In genomic region chr15:65133550-65134200, GRCh38 we compare ENCODE assay signal across 1 cellular context.
TF ChIP-seq lines count a peak whose summit lies in the region.

Gene PDCD7 (minus strand): TSS chr15:65133808. CDS start chr15:65133781, 27 bp downstream.

TF ChIP-seq in HepG2, 621 proteins besides CTCF, POLR2A, EP300 and RAD21 (continued from another document and continues in another):
- peak; percentile 79 for TF ChIP-seq RBFOX2 (IDR thresholded peaks at IDR 0.05; ENCODE audit: low read depth, low read length)
- TF ChIP-seq, protein P1, sequence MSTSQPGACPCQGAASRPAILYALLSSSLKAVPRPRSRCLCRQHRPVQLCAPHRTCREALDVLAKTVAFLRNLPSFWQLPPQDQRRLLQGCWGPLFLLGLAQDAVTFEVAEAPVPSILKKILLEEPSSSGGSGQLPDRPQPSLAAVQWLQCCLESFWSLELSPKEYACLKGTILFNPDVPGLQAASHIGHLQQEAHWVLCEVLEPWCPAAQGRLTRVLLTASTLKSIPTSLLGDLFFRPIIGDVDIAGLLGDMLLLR (CRISPR knock-in tag; IDR thresholded peaks at IDR 0.05) = no peak; the same call in 1 of the 2 replicates
- TF ChIP-seq MAZ (IDR thresholded peaks at IDR 0.05; ENCODE audit: borderline replicate concordance, low read depth, low read length) = peak; percentile 40; the same call in 1 of the 2 replicates
- no peak for TF ChIP-seq MAZ (CRISPR knock-in tag; IDR thresholded peaks at IDR 0.05; ENCODE audit: low read depth)
- TF ChIP-seq ELF4 (CRISPR knock-in tag; IDR thresholded peaks at IDR 0.05; ENCODE audit: borderline replicate concordance) = no peak
- TF ChIP-seq, protein P2, sequence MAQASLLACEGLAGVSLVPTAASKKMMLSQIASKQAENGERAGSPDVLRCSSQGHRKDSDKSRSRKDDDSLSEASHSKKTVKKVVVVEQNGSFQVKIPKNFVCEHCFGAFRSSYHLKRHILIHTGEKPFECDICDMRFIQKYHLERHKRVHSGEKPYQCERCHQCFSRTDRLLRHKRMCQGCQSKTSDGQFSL (CRISPR knock-in tag; IDR thresholded peaks at IDR 0.05) = no peak
- no peak for TF ChIP-seq NFAT5 (CRISPR knock-in tag; IDR thresholded peaks at IDR 0.05)
- TF ChIP-seq ZNF639 (CRISPR knock-in tag; conservative IDR thresholded peaks at IDR 0.05) = no peak
- no peak for TF ChIP-seq ZNF569 (CRISPR knock-in tag; IDR thresholded peaks at IDR 0.05; ENCODE audit: borderline replicate concordance)
- TF ChIP-seq NFKBIZ (CRISPR knock-in tag; IDR thresholded peaks at IDR 0.05) = peak; percentile 69; the same call in 1 of the 2 replicates
- TF ChIP-seq, protein P3, sequence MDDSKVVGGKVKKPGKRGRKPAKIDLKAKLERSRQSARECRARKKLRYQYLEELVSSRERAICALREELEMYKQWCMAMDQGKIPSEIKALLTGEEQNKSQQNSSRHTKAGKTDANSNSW (CRISPR knock-in tag; IDR thresholded peaks at IDR 0.05; ENCODE audit: borderline replicate concordance) = no peak
- TF ChIP-seq SAFB2 (CRISPR knock-in tag; IDR thresholded peaks at IDR 0.05; ENCODE audit: borderline replicate concordance, low read depth) = no peak
- TF ChIP-seq ZNF550 (CRISPR knock-in tag; IDR thresholded peaks at IDR 0.05; ENCODE audit: borderline replicate concordance) = no peak
- TF ChIP-seq YEATS4 (CRISPR knock-in tag; IDR thresholded peaks at IDR 0.05; ENCODE audit: borderline replicate concordance) = no peak
- TF ChIP-seq ZNF687 (CRISPR knock-in tag; IDR thresholded peaks at IDR 0.05) = peak; percentile 75; the same call in 1 of the 2 replicates
- TF ChIP-seq SOX6 (IDR thresholded peaks at IDR 0.05) = no peak
- TF ChIP-seq SOX6 (CRISPR knock-in tag; IDR thresholded peaks at IDR 0.05) = 0 out of 2 replicates have a peak, but pooled peaks have one; percentile 15
- TF ChIP-seq, protein P4, sequence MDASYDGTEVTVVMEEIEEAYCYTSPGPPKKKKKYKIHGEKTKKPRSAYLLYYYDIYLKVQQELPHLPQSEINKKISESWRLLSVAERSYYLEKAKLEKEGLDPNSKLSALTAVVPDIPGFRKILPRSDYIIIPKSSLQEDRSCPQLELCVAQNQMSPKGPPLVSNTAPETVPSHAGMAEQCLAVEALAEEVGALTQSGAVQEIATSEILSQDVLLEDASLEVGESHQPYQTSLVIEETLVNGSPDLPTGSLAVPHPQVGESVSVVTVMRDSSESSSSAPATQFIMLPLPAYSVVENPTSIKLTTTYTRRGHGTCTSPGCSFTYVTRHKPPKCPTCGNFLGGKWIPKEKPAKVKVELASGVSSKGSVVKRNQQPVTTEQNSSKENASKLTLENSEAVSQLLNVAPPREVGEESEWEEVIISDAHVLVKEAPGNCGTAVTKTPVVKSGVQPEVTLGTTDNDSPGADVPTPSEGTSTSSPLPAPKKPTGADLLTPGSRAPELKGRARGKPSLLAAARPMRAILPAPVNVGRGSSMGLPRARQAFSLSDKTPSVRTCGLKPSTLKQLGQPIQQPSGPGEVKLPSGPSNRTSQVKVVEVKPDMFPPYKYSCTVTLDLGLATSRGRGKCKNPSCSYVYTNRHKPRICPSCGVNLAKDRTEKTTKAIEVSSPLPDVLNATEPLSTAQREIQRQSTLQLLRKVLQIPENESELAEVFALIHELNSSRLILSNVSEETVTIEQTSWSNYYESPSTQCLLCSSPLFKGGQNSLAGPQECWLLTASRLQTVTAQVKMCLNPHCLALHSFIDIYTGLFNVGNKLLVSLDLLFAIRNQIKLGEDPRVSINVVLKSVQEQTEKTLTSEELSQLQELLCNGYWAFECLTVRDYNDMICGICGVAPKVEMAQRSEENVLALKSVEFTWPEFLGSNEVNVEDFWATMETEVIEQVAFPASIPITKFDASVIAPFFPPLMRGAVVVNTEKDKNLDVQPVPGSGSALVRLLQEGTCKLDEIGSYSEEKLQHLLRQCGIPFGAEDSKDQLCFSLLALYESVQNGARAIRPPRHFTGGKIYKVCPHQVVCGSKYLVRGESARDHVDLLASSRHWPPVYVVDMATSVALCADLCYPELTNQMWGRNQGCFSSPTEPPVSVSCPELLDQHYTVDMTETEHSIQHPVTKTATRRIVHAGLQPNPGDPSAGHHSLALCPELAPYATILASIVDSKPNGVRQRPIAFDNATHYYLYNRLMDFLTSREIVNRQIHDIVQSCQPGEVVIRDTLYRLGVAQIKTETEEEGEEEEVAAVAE (CRISPR knock-in tag; IDR thresholded peaks at IDR 0.05; ENCODE audit: borderline replicate concordance) = no peak; the same call in 1 of the 2 replicates
- peak; percentile 27; the same call in 1 of the 2 replicates for TF ChIP-seq MYPOP (CRISPR knock-in tag; IDR thresholded peaks at IDR 0.05)
- TF ChIP-seq NR2F6 (IDR thresholded peaks at IDR 0.05) = no peak
- peak; percentile 52 for TF ChIP-seq NR2F6 (CRISPR knock-in tag; IDR thresholded peaks at IDR 0.05)
- no peak for TF ChIP-seq AGO1 (IDR thresholded peaks at IDR 0.05; ENCODE audit: low read depth, low read length, poor library complexity, severe bottlenecking)
- TF ChIP-seq SP5 (CRISPR knock-in tag; IDR thresholded peaks at IDR 0.05; ENCODE audit: borderline replicate concordance, low read depth) = 0 out of 2 replicates have a peak, but pooled peaks have one; percentile 20
- TF ChIP-seq ZNF335 (CRISPR knock-in tag; IDR thresholded peaks at IDR 0.05) = peak; percentile 35; the same call in 1 of the 2 replicates
- TF ChIP-seq, protein P5, sequence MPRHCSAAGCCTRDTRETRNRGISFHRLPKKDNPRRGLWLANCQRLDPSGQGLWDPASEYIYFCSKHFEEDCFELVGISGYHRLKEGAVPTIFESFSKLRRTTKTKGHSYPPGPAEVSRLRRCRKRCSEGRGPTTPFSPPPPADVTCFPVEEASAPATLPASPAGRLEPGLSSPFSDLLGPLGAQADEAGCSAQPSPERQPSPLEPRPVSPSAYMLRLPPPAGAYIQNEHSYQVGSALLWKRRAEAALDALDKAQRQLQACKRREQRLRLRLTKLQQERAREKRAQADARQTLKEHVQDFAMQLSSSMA (CRISPR knock-in tag; IDR thresholded peaks at IDR 0.05) = no peak
- no peak for TF ChIP-seq ZNF546 (CRISPR knock-in tag; conservative IDR thresholded peaks at IDR 0.05)
- 0 out of 2 replicates have a peak, but pooled peaks have one; percentile 24 for TF ChIP-seq ZBTB20 (CRISPR knock-in tag; IDR thresholded peaks at IDR 0.05; ENCODE audit: borderline replicate concordance, low read depth)
- TF ChIP-seq MIER3 (CRISPR knock-in tag; IDR thresholded peaks at IDR 0.05; ENCODE audit: borderline replicate concordance) = peak; percentile 70; the same call in 1 of the 2 replicates
- TF ChIP-seq ZNF510 (CRISPR knock-in tag; IDR thresholded peaks at IDR 0.05; ENCODE audit: low read depth) = no peak
- TF ChIP-seq HDAC1 (CRISPR knock-in tag; IDR thresholded peaks at IDR 0.05) = peak; percentile 61; the same call in 1 of the 2 replicates
- TF ChIP-seq ZNF562 (CRISPR knock-in tag; IDR thresholded peaks at IDR 0.05; ENCODE audit: borderline replicate concordance) = no peak
- no peak for TF ChIP-seq ZNF615 (CRISPR knock-in tag; IDR thresholded peaks at IDR 0.05; ENCODE audit: borderline replicate concordance)
- TF ChIP-seq, protein P6, sequence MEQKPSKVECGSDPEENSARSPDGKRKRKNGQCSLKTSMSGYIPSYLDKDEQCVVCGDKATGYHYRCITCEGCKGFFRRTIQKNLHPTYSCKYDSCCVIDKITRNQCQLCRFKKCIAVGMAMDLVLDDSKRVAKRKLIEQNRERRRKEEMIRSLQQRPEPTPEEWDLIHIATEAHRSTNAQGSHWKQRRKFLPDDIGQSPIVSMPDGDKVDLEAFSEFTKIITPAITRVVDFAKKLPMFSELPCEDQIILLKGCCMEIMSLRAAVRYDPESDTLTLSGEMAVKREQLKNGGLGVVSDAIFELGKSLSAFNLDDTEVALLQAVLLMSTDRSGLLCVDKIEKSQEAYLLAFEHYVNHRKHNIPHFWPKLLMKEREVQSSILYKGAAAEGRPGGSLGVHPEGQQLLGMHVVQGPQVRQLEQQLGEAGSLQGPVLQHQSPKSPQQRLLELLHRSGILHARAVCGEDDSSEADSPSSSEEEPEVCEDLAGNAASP (CRISPR knock-in tag; IDR thresholded peaks at IDR 0.05; ENCODE audit: borderline replicate concordance) = no peak
- no peak for TF ChIP-seq ZNF44 (CRISPR knock-in tag; IDR thresholded peaks at IDR 0.05)
- peak; percentile 61; the same call in 1 of the 2 replicates for TF ChIP-seq ZNF331 (CRISPR knock-in tag; IDR thresholded peaks at IDR 0.05)
- no peak for TF ChIP-seq HNF1B (CRISPR knock-in tag; IDR thresholded peaks at IDR 0.05)
- peak; percentile 98 for TF ChIP-seq GATAD1 (CRISPR knock-in tag; IDR thresholded peaks at IDR 0.05)
